1 cellular context compared by ENCODE assay signal in genomic region chr15:52486003-52486996, GRCh38.
TF ChIP-seq lines count a peak whose summit lies in the region.

No MANE protein-coding gene starts in this region.

TF ChIP-seq in IMR-90, 13 proteins besides CTCF, POLR2A, EP300 and RAD21 (continued from another document):
- TF ChIP-seq ELK1 (IDR thresholded peaks at IDR 0.05; ENCODE audit: borderline replicate concordance, low read depth, low read length): no peak
- no peak for TF ChIP-seq CHD1 (IDR thresholded peaks at IDR 0.05; ENCODE audit: low read depth, low read length)
- TF ChIP-seq BHLHE40 (IDR thresholded peaks at IDR 0.05; ENCODE audit: low read depth, low read length): no peak
- no peak for TF ChIP-seq RFX5 (IDR thresholded peaks at IDR 0.05; ENCODE audit: low read depth, low read length)
- no peak for TF ChIP-seq MAZ (IDR thresholded peaks at IDR 0.05; ENCODE audit: borderline replicate concordance, low read depth, low read length)
- no peak for TF ChIP-seq MAFK (IDR thresholded peaks at IDR 0.05; ENCODE audit: low read depth, low read length)
- no peak for TF ChIP-seq FOS (IDR thresholded peaks at IDR 0.05; ENCODE audit: low read depth, low read length)
- TF ChIP-seq CEBPB (IDR thresholded peaks at IDR 0.05; ENCODE audit: low read depth, low read length): no peak
- no peak for TF ChIP-seq NFE2L2 (IDR thresholded peaks at IDR 0.05; ENCODE audit: low read depth, low read length)
- TF ChIP-seq RCOR1 (IDR thresholded peaks at IDR 0.05; ENCODE audit: insufficient replicate concordance, low read length): no peak
- TF ChIP-seq USF2 (IDR thresholded peaks at IDR 0.05; ENCODE audit: low read depth, low read length): no peak
